In the genomic region with DNA sequence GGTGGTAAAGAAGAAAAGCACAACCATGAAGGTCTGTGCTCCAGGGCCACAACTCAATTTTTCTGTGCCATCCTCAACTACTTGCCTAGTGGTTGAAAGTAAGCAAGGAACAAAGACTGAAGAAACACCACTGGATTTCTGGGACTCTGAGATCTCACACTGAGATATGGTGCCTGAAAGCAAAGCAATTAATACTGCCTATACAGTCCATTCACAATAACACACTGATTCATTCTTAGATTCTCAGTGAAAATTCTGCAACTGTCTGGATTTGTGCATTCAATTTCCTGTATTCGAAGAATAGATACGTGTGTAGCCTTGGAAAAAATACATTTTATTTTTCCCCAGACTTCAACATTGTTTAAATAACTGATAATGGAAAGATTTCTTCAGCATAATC, we compare ENCODE assay signal across 21 cellular contexts.
A peak's percentile ranks its signal among the peaks of the same experiment; 100 is the strongest.
DNase-seq lines count a peak whose midpoint lies in the region; ATAC-seq, FAIRE-seq and TF ChIP-seq lines count a peak whose summit lies in the region.
"Had no signal": no experiment of that assay in that cellular context is flagged by ENCODE, and none has a peak within 500 bp of the region (broad histone marks: within the 10 kb centered on the region; RNA-seq: fewer than 3 reads in every experiment).

No MANE protein-coding gene starts in this region.

- intact Hi-C loops in stomach (cut with DNase I; ENCODE audit: low total_unique reads), result no loop called here

- ATAC-seq in SK-N-SH treated with all-trans-retinoic acid at 6 μM for 48 hours (no peak), HG03135 (IDR thresholded peaks at IDR 0.05; ENCODE audit: unreplicated experiment) (no peak)
- ATAC-seq: GM23338 had no signal

- no peak overlapping the region for H2BK120ac ChIP-seq in H1 (replicated peaks; ENCODE audit: low read depth, low read length)

- H2BK5ac ChIP-seq in H1 (ENCODE audit: low read depth, low read length), result no peak overlapping the region

- DNase-seq in SK-N-SH (no peak), H1 (ENCODE audit: low read depth in 1 of 2, low spot score in 2 of 2) (no peak), stomach (no peak), NCI-H226 (no peak)
- DNase-seq in activated naive CD4-positive, alpha-beta T cell treated with anti-CD3 and anti-CD28 coated beads, Interleukin-2, amount 50 U/mL, for 16 hours, result no peak
- DNase-seq: Caco-2; CD4-positive, CD25-positive, alpha-beta regulatory T cell; DMS153; MG63; NCI-H1105; NCI-H1694; NCI-H446; NK-92 treated with Interleukin-12 subunit alpha and Interleukin-12 subunit beta, amount 100 ng/mL, for 24 hours had no signal

- H3K4ac ChIP-seq in H1 (replicated peaks; ENCODE audit: insufficient read length, low read depth, low read length), result no peak overlapping the region

- H2BK12ac ChIP-seq in H1 (ENCODE audit: low read depth, low read length), result no peak overlapping the region

- peak overlapping the region; percentile 86 for H3K27ac Mint-ChIP-seq in activated naive CD4-positive, alpha-beta T cell treated with anti-CD3 and anti-CD28 coated beads, Interleukin-2, amount 50 U/mL, for 24 hours
- H3K27ac Mint-ChIP-seq: B cell, GM23338 had no signal

- H2AFZ ChIP-seq in SK-N-SH (ENCODE audit: low read depth), result no peak overlapping the region
- H2AFZ ChIP-seq in H1 (ENCODE audit: low read length), result no peak overlapping the region
- H2AFZ ChIP-seq: GM23338 had no signal

- H3K4me2 ChIP-seq in SK-N-SH (no peak overlapping the region), H1 (ENCODE audit: insufficient read depth in 1 of 2, low read depth in 2 of 2, low read length in 2 of 2) (no peak overlapping the region)
- H3K4me2 ChIP-seq: GM23338, KMS-11 had no signal

- no peak overlapping the region for H4K8ac ChIP-seq in H1 (ENCODE audit: extremely low read depth, insufficient read depth, low read length)

- peaks cover 42% of the 10 kb centered on the region for H3K4me1 Mint-ChIP-seq in activated naive CD4-positive, alpha-beta T cell treated with anti-CD3 and anti-CD28 coated beads, Interleukin-2, amount 50 U/mL, for 24 hours
- H3K4me1 Mint-ChIP-seq: B cell, GM23338 had no signal

- no peaks in the 10 kb centered on the region for H3K9me2 ChIP-seq in SK-N-SH

- H3K9me3 ChIP-seq in SK-N-SH (peaks cover 10% of the 10 kb centered on the region), H1 (ENCODE audit: insufficient read depth in 2 of 2, low read depth in 1 of 2, low read length in 1 of 2) (peaks cover 0 to 4% of the 10 kb centered on the region in 2 experiments; a peak in 1 of 4 replicates), stomach (no peaks in the 10 kb centered on the region)

- 99% methylated on average over 2 of the region's 2 CpGs for WGBS in SK-N-SH (ENCODE audit: low lambda C conversion rate)
- 96% methylated on average over 2 of the region's 2 CpGs; no CpG with 5 or more reads in 1 of the 2 experiments for WGBS in H1 (ENCODE audit: extremely low coverage in 1 of 2, insufficient coverage in 1 of 2, insufficient read length in 1 of 2, insufficient replicate concordance in 2 of 2, low coverage in 1 of 2, low lambda C conversion rate in 2 of 2, missing lambda C conversion rate in 1 of 2), 2 experiments
- WGBS in stomach, 5 donors, result 42 to 63% (median 53%) methylated on average over 2 of the region's 2 CpGs

- H4K20me1 ChIP-seq in SK-N-SH (ENCODE audit: insufficient read depth), result no peaks in the 10 kb centered on the region
- no peaks in the 10 kb centered on the region for H4K20me1 ChIP-seq in H1 (replicated peaks in 1 of 2; ENCODE audit: control insufficient read depth in 1 of 2, insufficient read depth in 2 of 2, low read length in 2 of 2)

- peaks cover 34% of the 10 kb centered on the region for H3F3A ChIP-seq in SK-N-SH (replicated peaks; ENCODE audit: insufficient read depth)

- POLR2A ChIA-PET in SK-N-SH (lab: Yijun Ruan, JAX), result no interaction called here
- POLR2A ChIA-PET in H1 (lab: Charles Lee; ENCODE audit: partially characterized antibody), result no interaction called here

- TF ChIP-seq RAD21 in SK-N-SH (IDR thresholded peaks at IDR 0.05; ENCODE audit: low read length) (no peak), H1 (IDR thresholded peaks at IDR 0.05 in 1 of 2, conservative IDR thresholded peaks at IDR 0.05 in 1 of 2; ENCODE audit: low read depth in 2 of 2, low read length in 2 of 2) (no peak)

- H2AK5ac ChIP-seq in H1 (ENCODE audit: low read depth, low read length), result no peak overlapping the region

- CTCF ChIA-PET in SK-N-SH (lab: Yijun Ruan, JAX), result interaction anchor here (1.1 kb wide), 2 partner anchors 52 to 126 kb away, joined by 3 read pairs; no protein-coding TSS in a partner anchor
- CTCF ChIA-PET in H1 (lab: Charles Lee; ENCODE audit: partially characterized antibody), result no interaction called here

- no peak overlapping the region for H3K14ac ChIP-seq in H1 (ENCODE audit: insufficient read length)

- H2BK15ac ChIP-seq in H1 (ENCODE audit: low read length), result 0 out of 2 replicates have a peak overlapping the region, but pooled peaks have one; percentile 77

- H2BK20ac ChIP-seq in H1 (ENCODE audit: low read length), result no peak overlapping the region

- no peak overlapping the region for H3K4me3 Mint-ChIP-seq in activated naive CD4-positive, alpha-beta T cell treated with anti-CD3 and anti-CD28 coated beads, Interleukin-2, amount 50 U/mL, for 24 hours
- H3K4me3 Mint-ChIP-seq: B cell; CD4-positive, CD25-positive, alpha-beta regulatory T cell; GM23338 had no signal

- no peak overlapping the region for H4K5ac ChIP-seq in H1 (ENCODE audit: insufficient read length, low read depth, low read length)

- H3K18ac ChIP-seq in H1 (ENCODE audit: extremely low read depth, low read length), result no peak overlapping the region

- H3K4me1 ChIP-seq in SK-N-SH (ENCODE audit: control insufficient read depth in 1 of 2, insufficient read depth in 2 of 2, low read depth in 1 of 2, low read length in 1 of 2) (peaks cover 0 to 7% of the 10 kb centered on the region in 2 experiments; a peak in 2 of 4 replicates), H1 (replicated peaks in 1 of 4; ENCODE audit: control insufficient read depth in 3 of 4, insufficient read depth in 4 of 4, low read length in 3 of 4) (peaks cover 0 to 2% (median 0%) of the 10 kb centered on the region in 4 experiments; a peak in 1 of 7 replicates), stomach (peaks cover 0 to 11% (median 0%) of the 10 kb centered on the region in 4 donors)
- H3K4me1 ChIP-seq: Caco-2 had no signal

- peaks cover 25% of the 10 kb centered on the region for H3K36me3 Mint-ChIP-seq in activated naive CD4-positive, alpha-beta T cell treated with anti-CD3 and anti-CD28 coated beads, Interleukin-2, amount 50 U/mL, for 24 hours

- H3K27ac ChIP-seq in SK-N-SH (ENCODE audit: low read depth in 2 of 2, low read length in 1 of 2) (0 out of 4 replicates have a peak overlapping the region, but pooled peaks of 1 of the 2 experiments have one; percentile 1), H1 (ENCODE audit: low read depth, low read length) (no peak overlapping the region), stomach (peak overlapping the region in 4 of 5 donors; percentile 24 to 77 (median 54))
- H3K27ac ChIP-seq: 22Rv1, KMS-11, RWPE1 had no signal

- H3K27me3 ChIP-seq in SK-N-SH (ENCODE audit: insufficient read depth), result no peaks in the 10 kb centered on the region
- H3K27me3 ChIP-seq in H1 (replicated peaks in 1 of 4; ENCODE audit: control insufficient read depth in 3 of 4, extremely low read depth in 1 of 4, insufficient read depth in 3 of 4, low read length in 3 of 4), result no peaks in the 10 kb centered on the region; a peak in 1 of 7 replicates
- H3K27me3 ChIP-seq in stomach, result no peaks in the 10 kb centered on the region
- H3K27me3 ChIP-seq: MG63 had no signal

- no peaks in the 10 kb centered on the region; the same call in 1 of the 2 replicates for H3K79me1 ChIP-seq in H1 (ENCODE audit: low read depth, low read length)

- TF ChIP-seq EP300 in SK-N-SH (IDR thresholded peaks at IDR 0.05; ENCODE audit: borderline replicate concordance in 1 of 2, low read depth in 1 of 2, low read length in 1 of 2) (no peak), H1 (IDR thresholded peaks at IDR 0.05; ENCODE audit: borderline replicate concordance in 1 of 2, low read depth in 2 of 2, low read length in 2 of 2) (no peak), stomach (IDR thresholded peaks at IDR 0.05) (no peak)

- FAIRE-seq in H1 (lab: Jason Lieb, UNC), result no peak

- H3K79me2 ChIP-seq in SK-N-SH (ENCODE audit: insufficient read depth) (peaks cover 94% of the 10 kb centered on the region), H1 (ENCODE audit: control insufficient read depth in 1 of 2, insufficient read depth in 2 of 2, low read length in 2 of 2) (no peaks in the 10 kb centered on the region)

- H3K9ac ChIP-seq in SK-N-SH (no peak overlapping the region), H1 (replicated peaks in 1 of 4; ENCODE audit: extremely low read depth in 1 of 4, low read depth in 3 of 4, low read length in 3 of 4) (no peak overlapping the region)
- H3K9ac ChIP-seq: KMS-11 had no signal

- no peak overlapping the region for H3K23ac ChIP-seq in H1 (ENCODE audit: insufficient read length)

- peaks cover 30 to 56% of the 10 kb centered on the region in 2 experiments for H3K36me3 ChIP-seq in SK-N-SH (replicated peaks in 1 of 2; ENCODE audit: control insufficient read depth in 1 of 2, insufficient read depth in 2 of 2, low read length in 1 of 2)
- no peaks in the 10 kb centered on the region for H3K36me3 ChIP-seq in H1 (ENCODE audit: control insufficient read depth in 2 of 4, insufficient read depth in 4 of 4, low read length in 3 of 4)
- H3K36me3 ChIP-seq in stomach, result no peaks in the 10 kb centered on the region

- TF ChIP-seq CTCF in SK-N-SH (IDR thresholded peaks at IDR 0.05) (no peak), H1 (IDR thresholded peaks at IDR 0.05; ENCODE audit: control extremely low read depth in 1 of 3, insufficient read depth in 1 of 3, low read depth in 1 of 3, low read length in 3 of 3) (no peak), stomach (IDR thresholded peaks at IDR 0.05) (no peak)

- H3K23me2 ChIP-seq in H1 (ENCODE audit: low read depth, low read length), result 0 out of 2 replicates have a peak, but pooled peaks cover 2% of the 10 kb centered on the region

- TF ChIP-seq POLR2A in H1 (IDR thresholded peaks at IDR 0.05; ENCODE audit: control extremely low read depth in 1 of 2, low read depth in 2 of 2, low read length in 2 of 2) (no peak), stomach (IDR thresholded peaks at IDR 0.05) (no peak)

- H3K4me3 ChIP-seq in SK-N-SH (ENCODE audit: low read depth in 2 of 2, low read length in 1 of 2) (no peak overlapping the region), H1 (ENCODE audit: extremely low read depth in 1 of 4, insufficient read depth in 2 of 4, low read depth in 3 of 4, low read length in 4 of 4) (no peak overlapping the region), stomach (no peak overlapping the region)
- H3K4me3 ChIP-seq: GM23338, MG63 had no signal

- no peaks in the 10 kb centered on the region for H3K27me3 Mint-ChIP-seq in activated naive CD4-positive, alpha-beta T cell treated with anti-CD3 and anti-CD28 coated beads, Interleukin-2, amount 50 U/mL, for 24 hours
- H3K27me3 Mint-ChIP-seq: B cell; CD4-positive, CD25-positive, alpha-beta regulatory T cell had no signal

- no peak overlapping the region for H3K56ac ChIP-seq in H1 (replicated peaks; ENCODE audit: insufficient read length, low read depth, low read length)

- H3K9me3 Mint-ChIP-seq in activated naive CD4-positive, alpha-beta T cell treated with anti-CD3 and anti-CD28 coated beads, Interleukin-2, amount 50 U/mL, for 24 hours, result no peaks in the 10 kb centered on the region
- H3K9me3 Mint-ChIP-seq: CD4-positive, CD25-positive, alpha-beta regulatory T cell had no signal

- no peak overlapping the region for H4K91ac ChIP-seq in H1 (replicated peaks; ENCODE audit: insufficient read length, low read length)
